ENCODE assay signal across 1 cellular context in genomic region chr1:183635606-183636333, GRCh38.
TF ChIP-seq lines count a peak whose summit lies in the region.

Gene ARPC5 (minus strand): TSS chr1:183635783. CDS start chr1:183635659, 124 bp downstream.

TF ChIP-seq in GM12878, 131 proteins besides CTCF, POLR2A, EP300 and RAD21 (continued from another document and continues in another):
- TF ChIP-seq RELB (IDR thresholded peaks at IDR 0.05; ENCODE audit: low read depth) (peak; percentile 56; the same call in 1 of the 2 replicates), SMAD5 (IDR thresholded peaks at IDR 0.05; ENCODE audit: low read depth) (peak; percentile 77), MTA2 (IDR thresholded peaks at IDR 0.05; ENCODE audit: low read depth) (peak; percentile 27; the same call in 1 of the 2 replicates), SP1 (IDR thresholded peaks at IDR 0.05; ENCODE audit: low read depth, low read length) (no peak), RB1 (IDR thresholded peaks at IDR 0.05; ENCODE audit: borderline replicate concordance) (0 out of 2 replicates have a peak, but pooled peaks have one; percentile 62), BRCA1 (IDR thresholded peaks at IDR 0.05; ENCODE audit: low read depth, low read length) (no peak), SMC3 (IDR thresholded peaks at IDR 0.05; ENCODE audit: borderline replicate concordance, low read length) (no peak), DPF2 (IDR thresholded peaks at IDR 0.05) (peak; percentile 68), CREM (IDR thresholded peaks at IDR 0.05; ENCODE audit: low read depth) (peak; percentile 62; the same call in 1 of the 2 replicates), SMARCA5 (IDR thresholded peaks at IDR 0.05) (peak; percentile 81; the same call in 1 of the 2 replicates), MYC (IDR thresholded peaks at IDR 0.05; ENCODE audit: insufficient read depth, insufficient read length, insufficient replicate concordance, low read length, severe bottlenecking) (no peak), CHD2 (IDR thresholded peaks at IDR 0.05; ENCODE audit: borderline replicate concordance, low read depth, low read length) (0 out of 2 replicates have a peak, but pooled peaks have one; percentile 12), BCL3 (IDR thresholded peaks at IDR 0.05; ENCODE audit: borderline replicate concordance, insufficient read depth, low read depth, low read length, poor library complexity, severe bottlenecking) (no peak), EGR1 (IDR thresholded peaks at IDR 0.05; ENCODE audit: borderline replicate concordance in 1 of 2, low read depth in 2 of 2, low read length in 2 of 2) (peak; percentile 18 to 89), E2F4 (IDR thresholded peaks at IDR 0.05; ENCODE audit: low read depth, low read length) (peak; percentile 62), POLR2AphosphoS2 (IDR thresholded peaks at IDR 0.05; ENCODE audit: low read depth, low read length) (peak; percentile 72), MYB (IDR thresholded peaks at IDR 0.05; ENCODE audit: borderline replicate concordance, low read depth, low read length) (no peak), GABPA (IDR thresholded peaks at IDR 0.05; ENCODE audit: low read depth) (0 out of 2 replicates have a peak, but pooled peaks have one; percentile 26), NBN (IDR thresholded peaks at IDR 0.05) (peak; percentile 55; the same call in 1 of the 2 replicates), ZBTB40 (IDR thresholded peaks at IDR 0.05; ENCODE audit: borderline replicate concordance) (peak; percentile 44; the same call in 1 of the 2 replicates), ESRRA (IDR thresholded peaks at IDR 0.05; ENCODE audit: low read length) (no peak), BHLHE40 (IDR thresholded peaks at IDR 0.05; ENCODE audit: borderline replicate concordance in 1 of 2, low read depth in 2 of 2, low read length in 1 of 2) (peak; percentile 45 to 89; a peak in 3 of 4 replicates), RELA (IDR thresholded peaks at IDR 0.05; ENCODE audit: borderline replicate concordance, partially characterized antibody) (peak; percentile 40), BMI1 (IDR thresholded peaks at IDR 0.05; ENCODE audit: borderline replicate concordance) (peak; percentile 91), PKNOX1 (IDR thresholded peaks at IDR 0.05) (peak; percentile 49), ZBTB4 (CRISPR knock-in tag; IDR thresholded peaks at IDR 0.05) (peak; percentile 82; the same call in 1 of the 2 replicates), EED (IDR thresholded peaks at IDR 0.05; ENCODE audit: low read depth) (peak; percentile 56; the same call in 1 of the 2 replicates), JUND (IDR thresholded peaks at IDR 0.05; ENCODE audit: low read depth, low read length) (no peak), ZNF384 (IDR thresholded peaks at IDR 0.05; ENCODE audit: borderline replicate concordance, low read depth, low read length) (no peak), NRF1 (conservative IDR thresholded peaks at IDR 0.05; ENCODE audit: low read depth, low read length) (peak; percentile 77), IKZF1 (conservative IDR thresholded peaks at IDR 0.05) (peak; percentile 60), RAD51 (IDR thresholded peaks at IDR 0.05) (peak; percentile 98), CBFB (IDR thresholded peaks at IDR 0.05; ENCODE audit: low read depth) (peak; percentile 58; the same call in 1 of the 2 replicates), POLR2AphosphoS5 (IDR thresholded peaks at IDR 0.05; ENCODE audit: low read length) (peak; percentile 97), MLLT1 (IDR thresholded peaks at IDR 0.05) (peak; percentile 35; the same call in 1 of the 2 replicates), BCL11A (IDR thresholded peaks at IDR 0.05; ENCODE audit: low read depth, low read length) (no peak)
- TF ChIP-seq, protein P1, sequence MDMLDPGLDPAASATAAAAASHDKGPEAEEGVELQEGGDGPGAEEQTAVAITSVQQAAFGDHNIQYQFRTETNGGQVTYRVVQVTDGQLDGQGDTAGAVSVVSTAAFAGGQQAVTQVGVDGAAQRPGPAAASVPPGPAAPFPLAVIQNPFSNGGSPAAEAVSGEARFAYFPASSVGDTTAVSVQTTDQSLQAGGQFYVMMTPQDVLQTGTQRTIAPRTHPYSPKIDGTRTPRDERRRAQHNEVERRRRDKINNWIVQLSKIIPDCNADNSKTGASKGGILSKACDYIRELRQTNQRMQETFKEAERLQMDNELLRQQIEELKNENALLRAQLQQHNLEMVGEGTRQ (IDR thresholded peaks at IDR 0.05; ENCODE audit: borderline replicate concordance, low read depth, low read length): peak; percentile 88
- TF ChIP-seq, protein P2, sequence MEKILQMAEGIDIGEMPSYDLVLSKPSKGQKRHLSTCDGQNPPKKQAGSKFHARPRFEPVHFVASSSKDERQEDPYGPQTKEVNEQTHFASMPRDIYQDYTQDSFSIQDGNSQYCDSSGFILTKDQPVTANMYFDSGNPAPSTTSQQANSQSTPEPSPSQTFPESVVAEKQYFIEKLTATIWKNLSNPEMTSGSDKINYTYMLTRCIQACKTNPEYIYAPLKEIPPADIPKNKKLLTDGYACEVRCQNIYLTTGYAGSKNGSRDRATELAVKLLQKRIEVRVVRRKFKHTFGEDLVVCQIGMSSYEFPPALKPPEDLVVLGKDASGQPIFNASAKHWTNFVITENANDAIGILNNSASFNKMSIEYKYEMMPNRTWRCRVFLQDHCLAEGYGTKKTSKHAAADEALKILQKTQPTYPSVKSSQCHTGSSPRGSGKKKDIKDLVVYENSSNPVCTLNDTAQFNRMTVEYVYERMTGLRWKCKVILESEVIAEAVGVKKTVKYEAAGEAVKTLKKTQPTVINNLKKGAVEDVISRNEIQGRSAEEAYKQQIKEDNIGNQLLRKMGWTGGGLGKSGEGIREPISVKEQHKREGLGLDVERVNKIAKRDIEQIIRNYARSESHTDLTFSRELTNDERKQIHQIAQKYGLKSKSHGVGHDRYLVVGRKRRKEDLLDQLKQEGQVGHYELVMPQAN (conservative IDR thresholded peaks at IDR 0.05): peak; percentile 87
